Comparison of ENCODE assay signal across 8 cellular contexts in genomic region chr13:110509971-110510786, GRCh38. TPM values are rescaled to one million over a fixed set of nuclear protein-coding genes. Genes with fewer than 3 reads are reported as not detected.
DNase-seq lines count a peak whose midpoint lies in the region; FAIRE-seq and TF ChIP-seq lines count a peak whose summit lies in the region.

No MANE protein-coding gene starts in this region.

- no peak for TF ChIP-seq CTCF in HFFc6 (IDR thresholded peaks at IDR 0.05)

- H3K4me1 Mint-ChIP-seq in HFFc6 (ENCODE audit: low read depth) = peaks cover 12% of the 10 kb centered on the region; the same call in 1 of the 2 replicates

- H3K4me3 Mint-ChIP-seq in HFFc6 = no peak overlapping the region

- peak overlapping the region; percentile 42; the same call in 1 of the 2 replicates for H3K27ac Mint-ChIP-seq in HFFc6

- peak; percentile 78 for FAIRE-seq in GM12891 (lab: Jason Lieb, UNC)

- DNase-seq in GM12891 (ENCODE audit: insufficient read length, low spot score) (peak; percentile 60), HFFc6 (no peak), RPMI8226 (peak; percentile 87), medulla oblongata (ENCODE audit: extremely low spot score) (peak; percentile 50), NCI-H1694 treated with DMSO at 0.1 percent for 48 hours (lab: John Stamatoyannopoulos, UW) (no peak), NCI-H1048 (lab: John Stamatoyannopoulos, UW) (no peak)
- DNase-seq in stimulated activated CD4-positive, alpha-beta T cell treated with anti-CD3 and anti-CD28 coated beads, Interleukin-4, amount 100 ng/mL, for 4 hours = no peak
- DNase-seq in activated CD4-positive, alpha-beta T cell treated with anti-CD3 and anti-CD28 coated beads for 48 hours = no peak

- no peak for TF ChIP-seq POLR2A in GM12891 (IDR thresholded peaks at IDR 0.05; ENCODE audit: low read depth, low read length)

- peaks cover 16% of the 10 kb centered on the region; the same call in 1 of the 2 replicates for H3K36me3 Mint-ChIP-seq in HFFc6 (ENCODE audit: low read depth)

- H3K27me3 Mint-ChIP-seq in HFFc6 (ENCODE audit: insufficient read depth) = peaks cover 4% of the 10 kb centered on the region; the same call in 1 of the 2 replicates

- H3K9me3 Mint-ChIP-seq in HFFc6 = no peaks in the 10 kb centered on the region

TF ChIP-seq in GM12891, 5 proteins besides CTCF, POLR2A, EP300 and RAD21:
- TF ChIP-seq SPI1 (IDR thresholded peaks at IDR 0.05; ENCODE audit: low read depth, low read length) (no peak), POLR2AphosphoS5 (IDR thresholded peaks at IDR 0.05; ENCODE audit: low read depth, low read length) (no peak), PAX5 (IDR thresholded peaks at IDR 0.05; ENCODE audit: insufficient read depth, low read length, severe bottlenecking) (no peak), POU2F2 (IDR thresholded peaks at IDR 0.05; ENCODE audit: low read depth, low read length) (no peak), TAF1 (IDR thresholded peaks at IDR 0.05; ENCODE audit: low read depth, low read length) (no peak)

RNA-seq across cellular contexts. Expression of gene RAB20, which starts 51.3 kb away (rescaled TPM):
- 24.1 TPM for polyA plus RNA-seq in GM12891 (2012; ENCODE audit: low read depth, missing spikeins)
- total RNA-seq in HFFc6 (2021; fragmentation: NEBNext Ultra II Directional; extraction: Animal tissue kit (Norgen Biotek cat#: 25700)) = 1 to 10 TPM in 1 of 6 experiments, under 1 TPM in 5; 0.40 to 1.0 (median 0.74) TPM

Comparison
In these comparisons a context has a peak if more than half of its experiments do, and no peak if none do; other contexts are left out.
1. DNase-seq: peak in GM12891 (single experiment), RPMI8226 (single experiment) and medulla oblongata (single experiment); none in HFFc6 (single experiment), NCI-H1694 treated with DMSO at 0.1 percent for 48 hours (single experiment), stimulated activated CD4-positive, alpha-beta T cell treated with anti-CD3 and anti-CD28 coated beads, Interleukin-4, amount 100 ng/mL, for 4 hours (0 of 2), NCI-H1048 (single experiment) and activated CD4-positive, alpha-beta T cell treated with anti-CD3 and anti-CD28 coated beads for 48 hours (single experiment).